Comparison of ENCODE assay signal across 16 cellular contexts in genomic region chr5:56346044-56346710, GRCh38.
DNase-seq lines count a peak whose midpoint lies in the region; ATAC-seq and TF ChIP-seq lines count a peak whose summit lies in the region.
"Had no signal": no experiment of that assay in that cellular context is flagged by ENCODE, and none has a peak within 500 bp of the region (broad histone marks: within the 10 kb centered on the region; RNA-seq: fewer than 3 reads in every experiment).

No MANE protein-coding gene starts in this region.

- WGBS in mammary epithelial cell (ENCODE audit: low coverage, missing lambda C conversion rate) = 97% methylated on average over 5 of the region's 5 CpGs
- 59% methylated on average over 5 of the region's 5 CpGs for WGBS in smooth muscle cell (ENCODE audit: low lambda C conversion rate)

- peaks cover 45% of the 10 kb centered on the region for H3F3A ChIP-seq in PC-9 (ENCODE audit: insufficient read depth, low read depth)
- peaks cover 29% of the 10 kb centered on the region for H3F3A ChIP-seq in smooth muscle cell (ENCODE audit: low read depth)

- no peaks in the 10 kb centered on the region for H3K79me2 ChIP-seq in mammary epithelial cell (ENCODE audit: insufficient read depth, low read length)
- no peaks in the 10 kb centered on the region for H3K79me2 ChIP-seq in PC-9 (ENCODE audit: low read depth)
- peaks cover 3% of the 10 kb centered on the region for H3K79me2 ChIP-seq in smooth muscle cell (ENCODE audit: low read depth)

- no peaks in the 10 kb centered on the region for H3K36me3 Mint-ChIP-seq in MCF 10A (ENCODE audit: insufficient read depth, unreplicated experiment)

- in situ Hi-C loops in mammary epithelial cell (cut with MboI; ENCODE audit: low sequenced_read_pairs in 2 of 2) = no loop called here

- ATAC-seq in GM21526 (IDR thresholded peaks at IDR 0.05; ENCODE audit: low FRiP score, unreplicated experiment) = no peak
- ATAC-seq in sciatic nerve = no peak

- H2AFZ ChIP-seq in mammary epithelial cell (ENCODE audit: low read depth, low read length) (no peak overlapping the region), PC-9 (no peak overlapping the region), smooth muscle cell (ENCODE audit: low read depth) (no peak overlapping the region)

- TF ChIP-seq POLR2A in breast epithelium (IDR thresholded peaks at IDR 0.05) = no peak

- peaks cover 35% of the 10 kb centered on the region for H3K4me1 ChIP-seq in mammary epithelial cell (ENCODE audit: insufficient read depth, low read length)
- H3K4me1 ChIP-seq in PC-9 (replicated peaks; ENCODE audit: insufficient read depth) = peaks cover 57% of the 10 kb centered on the region
- H3K4me1 ChIP-seq in breast epithelium = peaks cover 0 to 5% of the 10 kb centered on the region in 2 donors
- no peaks in the 10 kb centered on the region for H3K4me1 ChIP-seq in smooth muscle cell (ENCODE audit: low read depth)

- H3K4me3 Mint-ChIP-seq in MCF 10A (ENCODE audit: unreplicated experiment) = no peak overlapping the region
- H3K4me3 Mint-ChIP-seq: HFFc6 had no signal

- H3K27ac Mint-ChIP-seq in MCF 10A (ENCODE audit: low read depth, unreplicated experiment) = peak overlapping the region; percentile 88

- H3K27me3 ChIP-seq in mammary epithelial cell (ENCODE audit: insufficient read depth, low read length) = no peaks in the 10 kb centered on the region
- no peaks in the 10 kb centered on the region for H3K27me3 ChIP-seq in PC-9 (ENCODE audit: insufficient read depth, low read depth)
- H3K27me3 ChIP-seq in breast epithelium = no peaks in the 10 kb centered on the region
- no peaks in the 10 kb centered on the region for H3K27me3 ChIP-seq in smooth muscle cell (ENCODE audit: low read depth)

- POLR2A ChIA-PET in MCF 10A (lab: Yijun Ruan, JAX) (no interaction called here), PC-9 (lab: Charles Lee; ENCODE audit: unreplicated experiment) (no interaction called here)

- H3K9me3 Mint-ChIP-seq in MCF 10A (ENCODE audit: unreplicated experiment) = no peaks in the 10 kb centered on the region
- H3K9me3 Mint-ChIP-seq: HFFc6 had no signal

- H3K9me3 ChIP-seq in mammary epithelial cell (replicated peaks; ENCODE audit: insufficient read depth, low read length) = no peaks in the 10 kb centered on the region
- H3K9me3 ChIP-seq in PC-9 (ENCODE audit: insufficient read depth, low read depth) = peaks cover 4% of the 10 kb centered on the region; the same call in 1 of the 2 replicates
- no peaks in the 10 kb centered on the region for H3K9me3 ChIP-seq in breast epithelium
- no peaks in the 10 kb centered on the region for H3K9me3 ChIP-seq in smooth muscle cell (replicated peaks; ENCODE audit: low read depth)

- H3K27me3 Mint-ChIP-seq in MCF 10A (ENCODE audit: insufficient read depth, unreplicated experiment) = no peaks in the 10 kb centered on the region

- H3K36me3 ChIP-seq in mammary epithelial cell (ENCODE audit: insufficient read depth, low read length) (no peaks in the 10 kb centered on the region), PC-9 (ENCODE audit: low read depth) (no peaks in the 10 kb centered on the region), breast epithelium (no peaks in the 10 kb centered on the region), smooth muscle cell (ENCODE audit: low read depth) (no peaks in the 10 kb centered on the region)

- no TSS peak for BruUV-seq in MCF 10A (replicated peaks; lab: Mats Ljungman, UMichigan)
- no TSS peak for BruUV-seq in mammary epithelial cell (replicated peaks; lab: Mats Ljungman, UMichigan)
- no TSS peak for BruUV-seq in PC-9 (replicated peaks; lab: Mats Ljungman, UMichigan)

- H3K4me1 Mint-ChIP-seq in MCF 10A (ENCODE audit: insufficient read depth, unreplicated experiment) = peaks cover 29% of the 10 kb centered on the region

- H3K4me3 ChIP-seq in mammary epithelial cell (replicated peaks in 1 of 3; ENCODE audit: insufficient read depth in 1 of 3, low read depth in 2 of 3, low read length in 3 of 3) (no peak overlapping the region), PC-9 (no peak overlapping the region), breast epithelium (no peak overlapping the region), smooth muscle cell (no peak overlapping the region)

- H3K4me2 ChIP-seq in mammary epithelial cell (ENCODE audit: insufficient read depth, low read depth, low read length) = no peak overlapping the region
- H3K4me2 ChIP-seq in PC-9 = peak overlapping the region; percentile 45
- H3K4me2 ChIP-seq in smooth muscle cell = peak overlapping the region; percentile 56

- H3K27ac ChIP-seq in mammary epithelial cell (ENCODE audit: insufficient read depth, low read depth, low read length) (no peak overlapping the region), PC-9 (peak overlapping the region; percentile 71), breast epithelium (peak overlapping the region; percentile 75 to 77), smooth muscle cell (ENCODE audit: low read depth) (peak overlapping the region; percentile 85)

- no peak for DNase-seq in MCF 10A (ENCODE audit: unreplicated experiment)
- no peak for DNase-seq in mammary epithelial cell
- DNase-seq in PC-9 = peak in 1 of 2 experiments; percentile 49
- no peak for DNase-seq in breast epithelium (ENCODE audit: low spot score in 2 of 2)
- no peak for DNase-seq in smooth muscle cell (lab: John Stamatoyannopoulos, UW; ENCODE audit: unreplicated experiment)
- DNase-seq in sciatic nerve (ENCODE audit: low spot score) = no peak
- DNase-seq in NCI-H1694 treated with DMSO at 0.1 percent for 48 hours (lab: John Stamatoyannopoulos, UW) = no peak
- DNase-seq: 8988T, Caco-2, GF-D8, GOT3, HFFc6, Karpas-422, NCI-H2029, NCI-H524 had no signal

- H3K9ac ChIP-seq in mammary epithelial cell (ENCODE audit: insufficient read depth, low read length) = no peak overlapping the region
- no peak overlapping the region for H3K9ac ChIP-seq in smooth muscle cell (ENCODE audit: low read depth)

- dilution Hi-C loops in mammary epithelial cell (cut with HindIII; ENCODE audit: low sequenced_read_pairs) = loop anchor here (5.0 kb wide), 2 partner anchors 64 to 66 kb away; no protein-coding TSS in a partner anchor

- H4K20me1 ChIP-seq in mammary epithelial cell (ENCODE audit: insufficient read depth, low read length) = no peaks in the 10 kb centered on the region
- no peaks in the 10 kb centered on the region for H4K20me1 ChIP-seq in PC-9 (ENCODE audit: insufficient read depth)
- H4K20me1 ChIP-seq in smooth muscle cell (ENCODE audit: low read depth) = no peaks in the 10 kb centered on the region

- no peaks in the 10 kb centered on the region for H3K9me2 ChIP-seq in PC-9 (ENCODE audit: insufficient read depth)

- TF ChIP-seq CTCF in MCF 10A (IDR thresholded peaks at IDR 0.05; ENCODE audit: unreplicated experiment) (no peak), mammary epithelial cell (conservative IDR thresholded peaks at IDR 0.05 in 1 of 2, IDR thresholded peaks at IDR 0.05 in 1 of 2; ENCODE audit: extremely low read depth in 1 of 2, insufficient read depth in 1 of 2, low read depth in 1 of 2, low read length in 2 of 2) (no peak), PC-9 (conservative IDR thresholded peaks at IDR 0.05) (no peak), breast epithelium (IDR thresholded peaks at IDR 0.05) (no peak), smooth muscle cell (IDR thresholded peaks at IDR 0.05; ENCODE audit: borderline replicate concordance, insufficient read depth, poor library complexity, severe bottlenecking) (no peak)

- intact Hi-C loops in MCF 10A (cut with micrococcal nuclease) = loop anchor here (5.0 kb wide), 1 partner anchor 186 kb away; no protein-coding TSS in a partner anchor
- intact Hi-C loops in mammary epithelial cell (cut with micrococcal nuclease) = no loop called here
- intact Hi-C loops in PC-9 (cut with micrococcal nuclease; ENCODE audit: unreplicated experiment) = loop anchor here (2.0 kb wide), 1 partner anchor 75 kb away; no protein-coding TSS in a partner anchor
- intact Hi-C loops in breast epithelium (cut with DNase I; ENCODE audit: low total_unique reads) = no loop called here
- intact Hi-C loops in sciatic nerve (cut with DNase I) = no loop called here

- CTCF ChIA-PET in MCF 10A (lab: Yijun Ruan, JAX) = interaction anchor here (0.9 to 1.4 kb wide), 2 partner anchors 23 to 474 kb away, joined by 4 to 5 read pairs; no protein-coding TSS in a partner anchor
- CTCF ChIA-PET in mammary epithelial cell (lab: Charles Lee; ENCODE audit: low non-redundant PET) = no interaction called here
- CTCF ChIA-PET in PC-9 (lab: Charles Lee) = no interaction called here

Comparison
In these comparisons a context has a peak if more than half of its experiments do, and no peak if none do; other contexts are left out.
1. intact Hi-C loops: an anchor here in MCF 10A (5.0 kb wide) and PC-9 (2.0 kb wide); none called in mammary epithelial cell, breast epithelium and sciatic nerve.